ENCODE assay signal across 24 cellular contexts in genomic region chr17:58763263-58763662, GRCh38.
"Had no signal": no experiment of that assay in that cellular context is flagged by ENCODE, and none has a peak within 500 bp of the region (broad histone marks: within the 10 kb centered on the region; RNA-seq: fewer than 3 reads in every experiment).

No MANE protein-coding gene starts in this region.

- ATAC-seq: heart right ventricle; left cardiac atrium; left lung; naive thymus-derived CD4-positive, alpha-beta T cell; sciatic nerve; stimulated activated effector memory CD8-positive, alpha-beta T cell treated with anti-CD3 and anti-CD28 coated beads, Interleukin-12 subunit alpha, Interleukin-12 subunit beta, amount 100 ng/mL, for 72 hours had no signal

- DNase-seq: dermis blood vessel endothelial cell; effector memory CD4-positive, alpha-beta T cell; foreskin melanocyte; glutamatergic neuron; heart right ventricle; hippocampal formation; left cardiac atrium; left lung; mesendoderm; midbrain; naive thymus-derived CD4-positive, alpha-beta T cell; stimulated activated CD4-positive, alpha-beta T cell treated with anti-CD3 and anti-CD28 coated beads, Interleukin-12 subunit alpha, Interleukin-12 subunit beta, amount 100 ng/mL, for 4 hours; stimulated activated CD4-positive, alpha-beta T cell treated with anti-CD3 and anti-CD28 coated beads, Interleukin-2, amount 100 ng/mL, for 24 hours; stimulated activated CD4-positive, alpha-beta T cell treated with anti-CD3 and anti-CD28 coated beads, Interleukin-4, amount 100 ng/mL, for 24 hours; stimulated activated naive CD4-positive, alpha-beta T cell treated with Interleukin-2 at 50 U/mL for 16 hours; stomach; thyroid gland; trophoblast cell had no signal

- H3K4me3 ChIP-seq: coronary artery, esophagus muscularis mucosa, heart right ventricle, left lung, neural progenitor cell, smooth muscle cell, stomach, thyroid gland had no signal
